Comparison of ENCODE assay signal across 19 cellular contexts in the genomic region with DNA sequence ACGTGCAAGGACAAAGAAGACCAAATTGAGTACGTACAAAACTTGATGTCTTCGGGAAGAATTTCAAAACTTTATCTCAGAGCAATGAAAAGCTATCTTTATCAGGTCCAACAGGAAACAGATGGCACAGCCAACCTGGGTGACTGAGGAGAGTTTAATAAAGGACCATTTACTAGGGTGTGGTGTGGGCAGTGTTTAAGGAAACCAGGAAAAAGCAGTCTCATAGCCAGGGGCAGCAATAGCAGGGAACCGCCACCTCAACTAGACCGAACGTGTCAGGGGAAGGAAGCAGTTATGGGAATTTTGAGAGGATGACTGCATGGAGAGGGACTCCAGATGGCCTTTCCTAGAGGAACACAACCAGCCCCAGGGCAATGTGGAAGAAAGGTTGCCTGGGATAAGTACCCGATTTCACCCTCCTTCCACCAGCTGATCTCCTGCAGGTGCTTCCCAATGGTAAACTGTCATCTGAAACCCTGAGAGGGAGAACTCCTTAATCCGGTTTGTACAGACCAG. TPM values are rescaled to one million over a fixed set of nuclear protein-coding genes. Genes with fewer than 3 reads are reported as not detected.
"Had no signal": no experiment of that assay in that cellular context is flagged by ENCODE, and none has a peak within 500 bp of the region (broad histone marks: within the 10 kb centered on the region; RNA-seq: fewer than 3 reads in every experiment).

No MANE protein-coding gene starts in this region.

- ATAC-seq: natural killer cell treated with Interleukin-12 subunit alpha and Interleukin-12 subunit beta and Interleukin-15 and Interleukin-18, amount 100 ng/mL, for 72 hours; pancreas; sciatic nerve; stimulated activated naive B cell treated with anti-CD40 and anti-IgM and Interleukin-4, amounts not matched to agents 10 μg/mL and 1 μg/mL and 100 μg/mL, for 72 hours; stimulated activated naive CD8-positive, alpha-beta T cell treated with anti-CD3 and anti-CD28 coated beads, Interleukin-15, amount 100 ng/mL, for 72 hours; upper lobe of right lung had no signal

- H3K79me2 ChIP-seq: hepatocyte had no signal

- H3K36me3 ChIP-seq: colonic mucosa, pancreas, prostate gland, tibial nerve, upper lobe of right lung, vagina had no signal

- FAIRE-seq: pancreas had no signal

- H3K9me3 ChIP-seq: colonic mucosa, pancreas, prostate gland, testis, tibial nerve, upper lobe of right lung, vagina had no signal

- H3K4me1 ChIP-seq: colonic mucosa, prostate gland, testis, tibial nerve, upper lobe of right lung, vagina had no signal

- H3K27ac ChIP-seq: colonic mucosa, hepatocyte, pancreas, prostate gland, testis, tibial nerve, upper lobe of right lung, vagina had no signal

- DNase-seq: colonic mucosa; dermis blood vessel endothelial cell; erythroblast; foreskin melanocyte; head of caudate nucleus; occipital lobe; pancreas; stimulated activated CD4-positive, alpha-beta T cell treated with anti-CD3 and anti-CD28 coated beads, Interleukin-2, amount 100 ng/mL, for 24 hours; stimulated activated CD4-positive, alpha-beta T cell treated with anti-CD3 and anti-CD28 coated beads, Interleukin-4, amount 100 ng/mL, for 4 hours; stimulated activated naive B cell treated with anti-CD40 and anti-IgM and Interleukin-4, amounts not matched to agents 10 μg/mL and 1 μg/mL and 100 μg/mL, for 72 hours; stimulated activated naive CD8-positive, alpha-beta T cell treated with anti-CD3 and anti-CD28 coated beads, Interleukin-15, amount 100 ng/mL, for 72 hours; testis; upper lobe of right lung had no signal

- H2AFZ ChIP-seq: hepatocyte had no signal

- H3K4me2 ChIP-seq: hepatocyte had no signal

- H3K27me3 ChIP-seq: colonic mucosa, hepatocyte, pancreas, testis, tibial nerve, vagina had no signal

- H3K4me3 ChIP-seq: colonic mucosa, hepatocyte, pancreas, prostate gland, testis, tibial nerve, upper lobe of right lung, vagina had no signal

RNA-seq across cellular contexts. Expression of a gene that starts 15.2 kb away (rescaled TPM):
- polyA plus RNA-seq: hepatocyte, pancreas had no signal

RNA-seq across cellular contexts. Expression of a gene that starts 19.4 kb away (rescaled TPM):
- polyA plus RNA-seq: hepatocyte, pancreas had no signal

RNA-seq across cellular contexts. Expression of a gene that starts 34.6 kb away (rescaled TPM):
- polyA plus RNA-seq: hepatocyte, pancreas had no signal

RNA-seq across cellular contexts. Expression of a gene that starts 52.2 kb away (rescaled TPM):
- polyA plus RNA-seq: hepatocyte, pancreas had no signal

RNA-seq across cellular contexts. Expression of a gene that starts 54.3 kb away (rescaled TPM):
- polyA plus RNA-seq: hepatocyte had no signal
